ENCODE assay signal across 6 cellular contexts in genomic region chr10:132208489-132209050, GRCh38.
"Had no signal": no experiment of that assay in that cellular context is flagged by ENCODE, and none has a peak within 500 bp of the region (broad histone marks: within the 10 kb centered on the region; RNA-seq: fewer than 3 reads in every experiment).

No MANE protein-coding gene starts in this region.

- ATAC-seq: activated T-helper 17 cell treated with anti-CD3 and anti-CD28 coated beads, Interleukin-2, amount 50 U/mL, for 72 hours had no signal

- H3K4me3 Mint-ChIP-seq: activated naive CD4-positive, alpha-beta T cell treated with anti-CD3 and anti-CD28 coated beads for 36 hours; activated T-helper 17 cell treated with anti-CD3 and anti-CD28 coated beads, Interleukin-2, amount 50 U/mL, for 72 hours had no signal

- DNase-seq: activated CD4-positive, alpha-beta T cell treated with anti-CD3 and anti-CD28 coated beads for 1 hour; activated CD4-positive, alpha-beta T cell treated with anti-CD3 and anti-CD28 coated beads, Interleukin-2, amount 50 U/mL, for 4 hours; activated naive CD4-positive, alpha-beta T cell treated with anti-CD3 and anti-CD28 coated beads for 36 hours; hypothalamus; kidney glomerular epithelial cell had no signal

- H3K27me3 Mint-ChIP-seq: activated T-helper 17 cell treated with anti-CD3 and anti-CD28 coated beads, Interleukin-2, amount 50 U/mL, for 72 hours had no signal

- H3K4me1 Mint-ChIP-seq: activated T-helper 17 cell treated with anti-CD3 and anti-CD28 coated beads, Interleukin-2, amount 50 U/mL, for 72 hours had no signal

- H3K27ac Mint-ChIP-seq: activated naive CD4-positive, alpha-beta T cell treated with anti-CD3 and anti-CD28 coated beads for 36 hours; activated T-helper 17 cell treated with anti-CD3 and anti-CD28 coated beads, Interleukin-2, amount 50 U/mL, for 72 hours had no signal
